In genomic region chr4:157076578-157076947, GRCh38 we compare ENCODE assay signal across 8 cellular contexts. TPM values are rescaled to one million over a fixed set of nuclear protein-coding genes. Genes with fewer than 3 reads are reported as not detected.
DNase-seq lines count a peak whose midpoint lies in the region; ATAC-seq and TF ChIP-seq lines count a peak whose summit lies in the region.

No MANE protein-coding gene starts in this region.

- no peaks in the 10 kb centered on the region for H3K27me3 ChIP-seq in fibroblast of lung (ENCODE audit: control insufficient read depth, insufficient read depth, low read length)
- H3K27me3 ChIP-seq in ovary = no peaks in the 10 kb centered on the region

- 0 to 3% (median 2%) methylated on average over 8 of the region's 8 CpGs for WGBS in ovary, 3 donors

- H3K4me3 ChIP-seq in fibroblast of lung (replicated peaks in 1 of 4; ENCODE audit: control extremely low read depth in 1 of 4, insufficient read depth in 1 of 4, low read depth in 3 of 4, low read length in 4 of 4) (peak overlapping the region; percentile 71 to 88 (median 72)), ovary (peak overlapping the region; percentile 42)

- H3K4me2 ChIP-seq in fibroblast of lung (ENCODE audit: extremely low read depth, insufficient read depth, low read length) = peak overlapping the region; percentile 84

- TF ChIP-seq POLR2A in ovary (IDR thresholded peaks at IDR 0.05) = no peak

- ATAC-seq in GM21381 (IDR thresholded peaks at IDR 0.05; ENCODE audit: unreplicated experiment) = no peak

- no peaks in the 10 kb centered on the region for H3K9me3 ChIP-seq in fibroblast of lung (ENCODE audit: control insufficient read depth, insufficient read depth, low read depth, low read length)
- no peaks in the 10 kb centered on the region for H3K9me3 ChIP-seq in ovary

- no peak for TF ChIP-seq EP300 in ovary (IDR thresholded peaks at IDR 0.05)

- no peaks in the 10 kb centered on the region for H3K36me3 ChIP-seq in fibroblast of lung (ENCODE audit: control insufficient read depth, insufficient read depth, low read length)
- H3K36me3 ChIP-seq in ovary = no peaks in the 10 kb centered on the region

- H2AFZ ChIP-seq in fibroblast of lung (ENCODE audit: low read length) = peak overlapping the region; percentile 58

- intact Hi-C loops in ovary (cut with DNase I) = no loop called here

- DNase-seq in DMS53 treated with DMSO at 0.1 percent for 48 hours (lab: John Stamatoyannopoulos, UW; ENCODE audit: unreplicated experiment) (peak; percentile 21), NCI-H526 treated with DMSO at 0.1 percent for 48 hours (lab: John Stamatoyannopoulos, UW) (peak; percentile 23), fibroblast of lung (ENCODE audit: low read depth in 2 of 2) (no peak), ovary (peak in 1 of 5 donors; percentile 8), RPMI8226 (no peak), HT-29 (ENCODE audit: low spot score) (no peak)
- DNase-seq in activated CD4-positive, alpha-beta T cell treated with anti-CD3 and anti-CD28 coated beads, Interleukin-2, amount 50 U/mL, for 48 hours = no peak

- no peaks in the 10 kb centered on the region for H4K20me1 ChIP-seq in fibroblast of lung (ENCODE audit: control insufficient read depth, extremely low read depth, insufficient read depth, low read length)

- H3K4me1 ChIP-seq in fibroblast of lung (ENCODE audit: control insufficient read depth, extremely low read depth, insufficient read depth, low read length) = no peaks in the 10 kb centered on the region
- peaks cover 6% of the 10 kb centered on the region for H3K4me1 ChIP-seq in ovary (ENCODE audit: insufficient read depth)

- peak overlapping the region; percentile 52 for H3K9ac ChIP-seq in fibroblast of lung (ENCODE audit: insufficient read depth, low read length)

- peaks cover 2% of the 10 kb centered on the region for H3K79me2 ChIP-seq in fibroblast of lung (ENCODE audit: control insufficient read depth, insufficient read depth, low read length)

- H3K27ac ChIP-seq in fibroblast of lung (ENCODE audit: insufficient read depth, low read length) = no peak overlapping the region
- H3K27ac ChIP-seq in ovary = no peak overlapping the region

- no peak for TF ChIP-seq CTCF in fibroblast of lung (conservative IDR thresholded peaks at IDR 0.05 in 1 of 2, IDR thresholded peaks at IDR 0.05 in 1 of 2; ENCODE audit: low read depth in 1 of 2, low read length in 2 of 2)
- no peak for TF ChIP-seq CTCF in ovary (IDR thresholded peaks at IDR 0.05)

RNA-seq across cellular contexts. Expression of gene GLRB, which starts 0.6 kb away (rescaled TPM):
- total RNA-seq in fibroblast of lung (13.6 and 25.9 TPM in 2 replicates), ovary (1 to 10 TPM in 6 of 7 donors, under 1 TPM in 1; 0.33 to 8.3 (median 1.8) TPM)
- polyA plus RNA-seq in fibroblast of lung (10.3 and 10.4 TPM in 2 replicates), ovary (1 to 10 TPM in 1 of 2 donors, under 1 TPM in 1; 0.71 to 7.7 TPM)
- 6.0 and 7.0 TPM in 2 replicates for polyA plus RNA-seq in fibroblast of lung (2012)
- 2.6 and 8.8 TPM in 2 replicates for polyA minus RNA-seq in fibroblast of lung (ENCODE audit: low replicate concordance)
- total RNA-seq in HT-29 (2014; rRNA removed; shearing (Covaris generic)) = not detected in 2 replicates

Comparison
In these comparisons a context has a peak if more than half of its experiments do, and no peak if none do; other contexts are left out.
1. DNase-seq: peak in DMS53 treated with DMSO at 0.1 percent for 48 hours (single experiment) and NCI-H526 treated with DMSO at 0.1 percent for 48 hours (single experiment); none in fibroblast of lung (0 of 2), RPMI8226 (single experiment), activated CD4-positive, alpha-beta T cell treated with anti-CD3 and anti-CD28 coated beads, Interleukin-2, amount 50 U/mL, for 48 hours (0 of 2) and HT-29 (single experiment).